In the genomic region with DNA sequence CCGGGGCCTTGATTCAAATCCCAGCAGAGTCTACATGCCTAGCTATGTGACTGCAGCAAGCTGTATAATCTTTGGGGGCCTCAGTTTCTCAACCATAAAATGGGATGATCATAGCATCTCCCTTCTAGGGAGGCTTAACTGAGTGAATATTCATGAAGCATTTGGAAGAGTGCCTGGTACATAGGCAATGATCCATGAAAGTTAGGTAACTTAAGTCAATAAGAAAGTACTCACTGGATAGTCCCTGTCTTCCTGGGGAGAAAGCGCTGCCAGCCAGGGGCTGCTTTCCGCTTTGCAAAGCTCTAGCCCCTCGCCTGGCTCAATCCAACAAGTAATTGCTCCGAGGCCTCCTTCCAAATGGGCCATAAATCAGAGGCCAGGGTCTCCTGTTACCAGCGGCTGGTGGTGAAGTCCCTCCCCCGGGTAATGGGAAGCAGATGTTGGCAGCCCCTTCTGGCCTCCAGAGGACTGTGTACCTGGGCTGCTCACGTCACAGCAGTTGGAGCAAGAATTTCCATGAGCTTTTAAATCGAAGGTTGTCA, we compare ENCODE assay signal across 13 cellular contexts.
A peak's percentile ranks its signal among the peaks of the same experiment; 100 is the strongest.
DNase-seq lines count a peak whose midpoint lies in the region; ATAC-seq and TF ChIP-seq lines count a peak whose summit lies in the region.
"Had no signal": no experiment of that assay in that cellular context is flagged by ENCODE, and none has a peak within 500 bp of the region (broad histone marks: within the 10 kb centered on the region; RNA-seq: fewer than 3 reads in every experiment).

No MANE protein-coding gene starts in this region.

- no peaks in the 10 kb centered on the region for H3K27me3 ChIP-seq in H9 (ENCODE audit: insufficient read depth, low read length)
- peaks cover 0 to 4% of the 10 kb centered on the region in 2 donors for H3K27me3 ChIP-seq in tibial artery
- H3K27me3 ChIP-seq: left lung, spleen, stomach had no signal

- H3K79me1 ChIP-seq in H9 (ENCODE audit: insufficient read depth, low read depth, low read length, poor library complexity, severe bottlenecking), result no peaks in the 10 kb centered on the region

- H3K4me3 ChIP-seq in choroid plexus epithelial cell (ENCODE audit: low read depth, low read length) (no peak overlapping the region), tibial artery (no peak overlapping the region)
- H3K4me3 ChIP-seq: coronary artery, left lung, spleen, stomach had no signal

- H4K8ac ChIP-seq in H9 (replicated peaks; ENCODE audit: insufficient read length, low read depth, low read length), result no peak overlapping the region

- no peak overlapping the region for H3K4me2 ChIP-seq in H9 (ENCODE audit: insufficient read depth, insufficient read length, low read length)

- H4K5ac ChIP-seq in H9 (ENCODE audit: insufficient read length, low read depth, low read length), result no peak overlapping the region

- H2BK15ac ChIP-seq in H9 (ENCODE audit: low read depth, low read length), result no peak overlapping the region

- H3K36me3 ChIP-seq in tibial artery, result no peaks in the 10 kb centered on the region
- H3K36me3 ChIP-seq: left lung, spleen, stomach had no signal

- no peak overlapping the region for H2AFZ ChIP-seq in H9 (ENCODE audit: low read length)

- H3K4ac ChIP-seq in H9 (ENCODE audit: low read depth, low read length), result no peak overlapping the region

- H4K20me1 ChIP-seq in H9 (ENCODE audit: control insufficient read depth, insufficient read depth, insufficient read length), result no peaks in the 10 kb centered on the region

- no peak overlapping the region for H2BK5ac ChIP-seq in H9 (ENCODE audit: insufficient read length, low read length)

- H2BK120ac ChIP-seq in H9 (ENCODE audit: low read depth, low read length, poor library complexity, severe bottlenecking), result no peak overlapping the region

- no peak overlapping the region for H3K18ac ChIP-seq in H9 (ENCODE audit: insufficient read length, low read depth, low read length)

- no peak overlapping the region for H3K9ac ChIP-seq in H9 (ENCODE audit: extremely low read depth, insufficient read length, low read length)

- peaks cover 10% of the 10 kb centered on the region for H3K27me3 Mint-ChIP-seq in H9 (ENCODE audit: low read depth)
- peaks cover 15% of the 10 kb centered on the region for H3K27me3 Mint-ChIP-seq in nephron progenitor cell (ENCODE audit: low read depth, poor library complexity)

- no peak overlapping the region for H4K91ac ChIP-seq in H9 (ENCODE audit: insufficient read length, low read depth, low read length)

- H3K79me2 ChIP-seq in H9 (ENCODE audit: insufficient read depth, low read length), result no peaks in the 10 kb centered on the region

- peaks cover 26 to 32% of the 10 kb centered on the region in 2 experiments for H3K4me1 Mint-ChIP-seq in H9
- peaks cover 85% of the 10 kb centered on the region for H3K4me1 Mint-ChIP-seq in nephron progenitor cell

- no peaks in the 10 kb centered on the region for H3K9me3 Mint-ChIP-seq in H9
- H3K9me3 Mint-ChIP-seq in nephron progenitor cell, result no peaks in the 10 kb centered on the region

- no peak overlapping the region for H3T11ph ChIP-seq in H9 (ENCODE audit: low read length)

- H2BK20ac ChIP-seq in H9 (ENCODE audit: low read depth, low read length, poor library complexity, severe bottlenecking), result no peak overlapping the region

- no peaks in the 10 kb centered on the region for H3K36me3 Mint-ChIP-seq in H9 (ENCODE audit: insufficient read depth in 1 of 3, low read depth in 3 of 3)
- no peaks in the 10 kb centered on the region for H3K36me3 Mint-ChIP-seq in nephron progenitor cell (ENCODE audit: low read depth)

- H3K23ac ChIP-seq in H9 (ENCODE audit: insufficient read length, low read depth, low read length), result no peak overlapping the region

- H3K9me3 ChIP-seq in H9 (ENCODE audit: control insufficient read depth, low read depth, low read length) (no peaks in the 10 kb centered on the region), tibial artery (no peaks in the 10 kb centered on the region)
- H3K9me3 ChIP-seq: left lung, spleen, stomach had no signal

- intact Hi-C loops in tibial artery (cut with DNase I; ENCODE audit: low total_unique reads), result no loop called here

- H3K4me3 Mint-ChIP-seq in H9 (no peak overlapping the region), nephron progenitor cell (peak overlapping the region; percentile 30)

- H3K27ac Mint-ChIP-seq in H9 (peak overlapping the region in 1 of 3 experiments; percentile 57; a peak in 1 of 7 replicates), nephron progenitor cell (peak overlapping the region; percentile 88)

- H3K4me1 ChIP-seq in H9 (ENCODE audit: insufficient read depth, low read length) (no peaks in the 10 kb centered on the region), tibial artery (peaks cover 0 to 14% (median 12%) of the 10 kb centered on the region in 4 donors)

- H2AK5ac ChIP-seq in H9 (ENCODE audit: insufficient read length, low read length), result no peak overlapping the region

- H3K56ac ChIP-seq in H9 (ENCODE audit: insufficient read length, low read depth, low read length), result no peak overlapping the region

- no CpG with 5 or more reads among the region's 9 CpGs for WGBS in H9 (ENCODE audit: extremely low coverage, insufficient read length, low lambda C conversion rate)

- ATAC-seq in GM19467 (IDR thresholded peaks at IDR 0.05; ENCODE audit: unreplicated experiment) (no peak), HG03139 (IDR thresholded peaks at IDR 0.05; ENCODE audit: unreplicated experiment) (no peak)
- ATAC-seq: left lung had no signal

- no peak overlapping the region for H3K14ac ChIP-seq in H9 (ENCODE audit: insufficient read depth, low read length)

- TF ChIP-seq CTCF in H9 (conservative IDR thresholded peaks at IDR 0.05), result peak; percentile 35; the same call in 2 of the 3 replicates
- TF ChIP-seq CTCF in choroid plexus epithelial cell (conservative IDR thresholded peaks at IDR 0.05; ENCODE audit: low read depth, low read length), result no peak
- no peak for TF ChIP-seq CTCF in nephron progenitor cell (IDR thresholded peaks at IDR 0.05)
- no peak for TF ChIP-seq CTCF in tibial artery (IDR thresholded peaks at IDR 0.05)

- no peak overlapping the region for H3K27ac ChIP-seq in H9 (ENCODE audit: insufficient read length, low read depth, low read length)
- H3K27ac ChIP-seq in tibial artery, result no peak overlapping the region
- H3K27ac ChIP-seq: coronary artery, left lung, spleen, stomach had no signal

- DNase-seq in H9, result peak; percentile 67
- DNase-seq in NCI-H2171 (lab: John Stamatoyannopoulos, UW), result peak; percentile 81
- peak; percentile 49 for DNase-seq in choroid plexus epithelial cell (ENCODE audit: low read depth)
- DNase-seq in nephron progenitor cell, result peak; percentile 87
- no peak for DNase-seq in tibial artery
- DNase-seq in HUDEP-2 (lab: John Stamatoyannopoulos, UW; ENCODE audit: unreplicated experiment in 76 of 76), result no peak
- DNase-seq: Karpas-422, left lung, spleen, stomach had no signal

- H2BK12ac ChIP-seq in H9 (ENCODE audit: insufficient read length, low read depth, low read length), result no peak overlapping the region

- H3K23me2 ChIP-seq in H9 (ENCODE audit: insufficient read length, low read depth, low read length, poor library complexity, severe bottlenecking), result no peaks in the 10 kb centered on the region

Comparison
In these comparisons a context has a peak if more than half of its experiments do, and no peak if none do; other contexts are left out.
1. DNase-seq: peak in H9 (single experiment), NCI-H2171 (single experiment), choroid plexus epithelial cell (single experiment) and nephron progenitor cell (single experiment); none in tibial artery (0 of 2) and HUDEP-2 (0 of 76).